8 cellular contexts compared by ENCODE assay signal in genomic region chr4:2792711-2793577, GRCh38. TPM values are rescaled to one million over a fixed set of nuclear protein-coding genes. Genes with fewer than 3 reads are reported as not detected.
A peak's percentile ranks its signal among the peaks of the same experiment; 100 is the strongest.
DNase-seq lines count a peak whose midpoint lies in the region; ATAC-seq and TF ChIP-seq lines count a peak whose summit lies in the region.

Gene SH3BP2 (plus strand): TSS chr4:2793085. CDS start chr4:2820618, 27,533 bp downstream.

- no peak for TF ChIP-seq EP300 in neural cell (conservative IDR thresholded peaks at IDR 0.05; ENCODE audit: poor library complexity, severe bottlenecking)
- no peak for TF ChIP-seq EP300 in upper lobe of left lung (IDR thresholded peaks at IDR 0.05)

- H3K4me2 ChIP-seq in OCI-LY1 (ENCODE audit: low read length) (peak within 1 kb of the TSS; percentile 44), neural cell (ENCODE audit: low read length) (no peak within 1 kb of the TSS)

- no peak for TF ChIP-seq CTCF in OCI-LY1 (IDR thresholded peaks at IDR 0.05; ENCODE audit: low read length)
- TF ChIP-seq CTCF in foreskin keratinocyte (conservative IDR thresholded peaks at IDR 0.05), result no peak
- no peak for TF ChIP-seq CTCF in neural cell (IDR thresholded peaks at IDR 0.05; ENCODE audit: poor library complexity, severe bottlenecking)
- peak in 3 of 6 experiments; percentile 17 to 33 (median 26) for TF ChIP-seq CTCF in upper lobe of left lung (IDR thresholded peaks at IDR 0.05)

- no peak within 1 kb of the TSS for H3K9ac ChIP-seq in OCI-LY1 (ENCODE audit: low read length)
- H3K9ac ChIP-seq in neural cell (ENCODE audit: low read length), result no peak within 1 kb of the TSS

- H3K36me3 ChIP-seq in OCI-LY1 (ENCODE audit: insufficient read depth, low read length) (no peaks in the 10 kb centered on the region), neural cell (ENCODE audit: insufficient read depth, low read length) (no peaks in the 10 kb centered on the region), upper lobe of left lung (no peaks in the 10 kb centered on the region)

- peak in 1 of 4 donors; percentile 64 for TF ChIP-seq POLR2A in upper lobe of left lung (IDR thresholded peaks at IDR 0.05)

- H4K20me1 ChIP-seq in OCI-LY1 (ENCODE audit: insufficient read depth, low read length) (no peaks in the 10 kb centered on the region), neural cell (ENCODE audit: insufficient read depth) (no peaks in the 10 kb centered on the region)

- H3K27me3 ChIP-seq in OCI-LY1 (ENCODE audit: insufficient read depth, low read length) (no peaks in the 10 kb centered on the region), foreskin keratinocyte (peaks cover 5% of the 10 kb centered on the region), neural cell (ENCODE audit: insufficient read depth, low read depth, low read length) (peaks cover 22% of the 10 kb centered on the region), upper lobe of left lung (no peaks in the 10 kb centered on the region)

- TF ChIP-seq RAD21 in neural cell (conservative IDR thresholded peaks at IDR 0.05), result no peak

- H3K4me1 ChIP-seq in OCI-LY1 (ENCODE audit: insufficient read depth, low read length, severe bottlenecking) (peaks cover 7% of the 10 kb centered on the region), foreskin keratinocyte (peaks cover 16% of the 10 kb centered on the region), upper lobe of left lung (peaks cover 64 to 82% (median 68%) of the 10 kb centered on the region in 4 donors)

- peak within 1 kb of the TSS; percentile 39 for H3K4me3 ChIP-seq in OCI-LY1 (ENCODE audit: low read depth, low read length, poor library complexity, severe bottlenecking)
- H3K4me3 ChIP-seq in neural cell (ENCODE audit: low read length), result peak within 1 kb of the TSS; percentile 48
- H3K4me3 ChIP-seq in upper lobe of left lung, result peak within 1 kb of the TSS; percentile 68 to 80 (median 68)

- H3K79me2 ChIP-seq in OCI-LY1 (ENCODE audit: insufficient read depth, low read length), result no peaks in the 10 kb centered on the region
- no peaks in the 10 kb centered on the region for H3K79me2 ChIP-seq in neural cell (replicated peaks; ENCODE audit: insufficient read depth, low read length)

- no peaks in the 10 kb centered on the region for H3F3A ChIP-seq in OCI-LY1 (ENCODE audit: insufficient read depth, low read length)
- no peaks in the 10 kb centered on the region for H3F3A ChIP-seq in neural cell (ENCODE audit: insufficient read depth, low read length, poor library complexity, severe bottlenecking)

- no peak within 1 kb of the TSS for H3K27ac ChIP-seq in OCI-LY1 (ENCODE audit: low read depth, low read length, poor library complexity, severe bottlenecking)
- no peak within 1 kb of the TSS for H3K27ac ChIP-seq in foreskin keratinocyte
- H3K27ac ChIP-seq in neural cell (ENCODE audit: low read length), result no peak within 1 kb of the TSS
- peak within 1 kb of the TSS; percentile 86 to 94 (median 92) for H3K27ac ChIP-seq in upper lobe of left lung

- 33 to 81% methylated on average over 4 to 8 of the region's 103 CpGs for WGBS in upper lobe of left lung, 2 donors

- H2AFZ ChIP-seq in OCI-LY1 (ENCODE audit: low read length) (no peak within 1 kb of the TSS), neural cell (ENCODE audit: low read depth, low read length) (no peak within 1 kb of the TSS)

- DNase-seq in AG08395 (ENCODE audit: low spot score) (peak; percentile 85), activated gamma-delta T cell treated with Interleukin-2 at 50 U/mL for 16 hours (peak; percentile 51), foreskin keratinocyte (no peak), upper lobe of left lung (peak; percentile 88 to 97)

- ATAC-seq in GM19463 (IDR thresholded peaks at IDR 0.05; ENCODE audit: unreplicated experiment) (peak; percentile 69), foreskin keratinocyte (peak; percentile 12), upper lobe of left lung (ENCODE audit: low FRiP score in 2 of 2) (peak; percentile 32 to 87), GM21786 (IDR thresholded peaks at IDR 0.05; ENCODE audit: unreplicated experiment) (no peak)

- H3K9me2 ChIP-seq in OCI-LY1 (ENCODE audit: low read depth, low read length), result no peaks in the 10 kb centered on the region
- no peaks in the 10 kb centered on the region for H3K9me2 ChIP-seq in neural cell (ENCODE audit: insufficient read depth, low read length)

- no peaks in the 10 kb centered on the region for H3K9me3 ChIP-seq in OCI-LY1 (ENCODE audit: low read length)
- H3K9me3 ChIP-seq in neural cell (ENCODE audit: low read length), result no peaks in the 10 kb centered on the region
- no peaks in the 10 kb centered on the region for H3K9me3 ChIP-seq in upper lobe of left lung

TF ChIP-seq in neural cell, 6 proteins besides CTCF, POLR2A, EP300 and RAD21:
- no peak for TF ChIP-seq EZH2 (IDR thresholded peaks at IDR 0.05; ENCODE audit: borderline replicate concordance, insufficient read depth, low read length, poor library complexity, severe bottlenecking)
- TF ChIP-seq TAF1 (IDR thresholded peaks at IDR 0.05; ENCODE audit: low read depth), result no peak
- no peak for TF ChIP-seq SMC3 (conservative IDR thresholded peaks at IDR 0.05; ENCODE audit: poor library complexity)
- no peak for TF ChIP-seq POLR2AphosphoS5 (IDR thresholded peaks at IDR 0.05)
- no peak for TF ChIP-seq REST (IDR thresholded peaks at IDR 0.05; ENCODE audit: borderline replicate concordance)
- no peak for TF ChIP-seq MXI1 (conservative IDR thresholded peaks at IDR 0.05; ENCODE audit: poor library complexity, severe bottlenecking)

RNA-seq across cellular contexts. Expression of gene SH3BP2, which starts in this region (rescaled TPM):
- total RNA-seq in foreskin keratinocyte, result 12.5 and 15.7 TPM in 2 replicates
- polyA plus RNA-seq in foreskin keratinocyte, result 8.3 and 10.8 TPM in 2 replicates
- polyA plus RNA-seq in neural cell, result 80.3 and 87.9 TPM in 2 replicates
- polyA minus RNA-seq in neural cell, result 38.7 and 48.5 TPM in 2 replicates
- 100 to 1,000 TPM in 3 of 6 donors, 10 to 100 TPM in 3; 59.1 to 358 (median 103) TPM for total RNA-seq in upper lobe of left lung

Comparison
In these comparisons a context has a peak if more than half of its experiments do, and no peak if none do; other contexts are left out.
1. DNase-seq: peak in AG08395 (single experiment), activated gamma-delta T cell treated with Interleukin-2 at 50 U/mL for 16 hours (single experiment) and upper lobe of left lung (2 of 2); none in foreskin keratinocyte (0 of 2).
2. H3K27ac ChIP-seq: peak in upper lobe of left lung (4 of 4); none in OCI-LY1 (single experiment), foreskin keratinocyte (single experiment) and neural cell (single experiment).
3. Peak in every context shown above with its lines, with median percentiles within 50 percentile points of each other: H3K4me3 ChIP-seq.